In the genomic region with DNA sequence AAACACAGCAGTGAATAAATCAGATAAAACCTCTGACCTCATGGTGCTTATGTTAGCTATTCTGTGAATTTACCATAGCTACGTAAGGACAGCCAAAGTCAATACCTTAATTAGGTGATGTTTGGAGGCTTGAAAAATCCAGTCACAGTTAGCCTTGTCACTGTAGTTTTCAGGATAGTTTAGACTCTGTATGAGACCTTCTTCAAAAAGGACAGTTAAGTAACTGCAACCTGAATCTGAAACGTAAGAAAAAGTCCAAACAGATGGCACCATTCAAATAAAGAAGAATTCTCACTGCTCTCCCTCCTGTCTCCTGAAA, we compare ENCODE assay signal across 12 cellular contexts. TPM values are rescaled to one million over a fixed set of nuclear protein-coding genes. Genes with fewer than 3 reads are reported as not detected.
"Had no signal": no experiment of that assay in that cellular context is flagged by ENCODE, and none has a peak within 500 bp of the region (broad histone marks: within the 10 kb centered on the region; RNA-seq: fewer than 3 reads in every experiment).

No MANE protein-coding gene starts in this region.

- H3K27ac ChIP-seq: esophagus squamous epithelium, left ventricle myocardium inferior had no signal

- DNase-seq: activated B cell treated with CpG ODN at 0.5 μM for 24 hours; activated effector memory CD4-positive, alpha-beta T cell treated with anti-CD3 and anti-CD28 coated beads, Interleukin-2, amount 50 U/mL, for 16 hours; amniotic stem cell; esophagus squamous epithelium; left ventricle myocardium inferior had no signal

- H3K4me1 ChIP-seq: esophagus squamous epithelium, left ventricle myocardium inferior had no signal

- H3K36me3 ChIP-seq: esophagus squamous epithelium, left ventricle myocardium inferior had no signal

- H3K9me3 ChIP-seq: esophagus squamous epithelium, left ventricle myocardium inferior had no signal

- FAIRE-seq: colon had no signal

- H3K4me3 ChIP-seq: esophagus squamous epithelium had no signal

RNA-seq across cellular contexts. Expression of a gene that starts 11.4 kb away (rescaled TPM):
- total RNA-seq: activated B cell treated with CpG ODN at 0.5 μM for 24 hours; activated CD8-positive, alpha-beta T cell treated with anti-CD3 and anti-CD28 coated beads for 36 hours; cardiac septum; endothelial cell of umbilical vein; kidney epithelial cell; left ventricle myocardium inferior; mononuclear cell; posterior vena cava had no signal
- polyA plus RNA-seq: endothelial cell of umbilical vein had no signal
